Comparison of ENCODE assay signal across 15 cellular contexts in genomic region chr11:76424379-76424778, GRCh38. TPM values are rescaled to one million over a fixed set of nuclear protein-coding genes. Genes with fewer than 3 reads are reported as not detected.
A peak's percentile ranks its signal among the peaks of the same experiment; 100 is the strongest.
DNase-seq lines count a peak whose midpoint lies in the region; ATAC-seq and TF ChIP-seq lines count a peak whose summit lies in the region.
"Had no signal": no experiment of that assay in that cellular context is flagged by ENCODE, and none has a peak within 500 bp of the region (broad histone marks: within the 10 kb centered on the region; RNA-seq: fewer than 3 reads in every experiment).

No MANE protein-coding gene starts in this region.

- H3K4me1 Mint-ChIP-seq in activated naive CD4-positive, alpha-beta T cell treated with anti-CD3 and anti-CD28 coated beads, Interleukin-2, amount 10 ng/mL, durations not matched to agents 7 days and 5 days = peaks cover 6% of the 10 kb centered on the region
- H3K4me1 Mint-ChIP-seq in mesothelial cell of epicardium = peaks cover 6% of the 10 kb centered on the region

- ATAC-seq in activated naive CD4-positive, alpha-beta T cell treated with anti-CD3 and anti-CD28 coated beads, Interleukin-2, amount 50 U/mL, for 72 hours = peak; percentile 89 to 93
- peak; percentile 60 for ATAC-seq in GM21360 (IDR thresholded peaks at IDR 0.05; ENCODE audit: unreplicated experiment)
- ATAC-seq in HG03565 (IDR thresholded peaks at IDR 0.05; ENCODE audit: unreplicated experiment) = peak; percentile 59
- peak; percentile 64 for ATAC-seq in stimulated activated naive CD8-positive, alpha-beta T cell treated with anti-CD3 and anti-CD28 coated beads, Interleukin-15, Interleukin-2, amounts not matched to agents 100 U/mL and 50 U/mL, for 24 hours
- ATAC-seq: gastroesophageal sphincter, SK-N-SH treated with all-trans-retinoic acid at 6 μM for 48 hours had no signal

- no peaks in the 10 kb centered on the region for H3K4me1 ChIP-seq in right atrium auricular region
- H3K4me1 ChIP-seq: gastroesophageal sphincter had no signal

- no peak overlapping the region for H3K27ac Mint-ChIP-seq in activated naive CD4-positive, alpha-beta T cell treated with anti-CD3 and anti-CD28 coated beads, Interleukin-2, amount 50 U/mL, for 72 hours
- no peak overlapping the region for H3K27ac Mint-ChIP-seq in activated naive CD4-positive, alpha-beta T cell treated with anti-CD3 and anti-CD28 coated beads, Interleukin-2, amount 10 ng/mL, durations not matched to agents 7 days and 5 days
- no peak overlapping the region for H3K27ac Mint-ChIP-seq in mesothelial cell of epicardium

- H3K36me3 ChIP-seq in right atrium auricular region = no peaks in the 10 kb centered on the region
- H3K36me3 ChIP-seq: gastroesophageal sphincter, WERI-Rb-1 had no signal

- H3K4me3 Mint-ChIP-seq in activated naive CD4-positive, alpha-beta T cell treated with anti-CD3 and anti-CD28 coated beads, Interleukin-2, amount 10 ng/mL, durations not matched to agents 7 days and 5 days = no peak overlapping the region
- no peak overlapping the region for H3K4me3 Mint-ChIP-seq in mesothelial cell of epicardium

- peak in 1 of 2 donors; percentile 22 for DNase-seq in activated naive CD4-positive, alpha-beta T cell treated with anti-CD3 and anti-CD28 coated beads, Interleukin-2, amount 50 U/mL, for 72 hours (ENCODE audit: low spot score in 2 of 2)
- DNase-seq in activated naive CD4-positive, alpha-beta T cell treated with anti-CD3 and anti-CD28 coated beads, Interleukin-2, amount 10 ng/mL, durations not matched to agents 7 days and 5 days = no peak
- no peak for DNase-seq in stimulated activated naive CD8-positive, alpha-beta T cell treated with anti-CD3 and anti-CD28 coated beads, Interleukin-15, Interleukin-2, amounts not matched to agents 100 U/mL and 50 U/mL, for 24 hours
- DNase-seq in substantia nigra (lab: John Stamatoyannopoulos, UW) (no peak), mesothelial cell of epicardium (ENCODE audit: low spot score in 2 of 2, unreplicated experiment in 2 of 2) (no peak), right atrium auricular region (ENCODE audit: low spot score) (no peak)
- DNase-seq: DMS153; MV-4-11; stimulated activated CD8-positive, alpha-beta memory T cell treated with anti-CD3 and anti-CD28 coated beads, Interleukin-4, amount 100 ng/mL, for 48 hours; WERI-Rb-1 had no signal

- H3K27me3 Mint-ChIP-seq in activated naive CD4-positive, alpha-beta T cell treated with anti-CD3 and anti-CD28 coated beads, Interleukin-2, amount 10 ng/mL, durations not matched to agents 7 days and 5 days = peaks cover 24% of the 10 kb centered on the region
- H3K27me3 Mint-ChIP-seq in mesothelial cell of epicardium (ENCODE audit: low read depth) = no peaks in the 10 kb centered on the region

- TF ChIP-seq CTCF in mesothelial cell of epicardium (IDR thresholded peaks at IDR 0.05; ENCODE audit: unreplicated experiment) (no peak), right atrium auricular region (IDR thresholded peaks at IDR 0.05) (no peak)

- H3K36me3 Mint-ChIP-seq in activated naive CD4-positive, alpha-beta T cell treated with anti-CD3 and anti-CD28 coated beads, Interleukin-2, amount 50 U/mL, for 72 hours = no peaks in the 10 kb centered on the region
- no peaks in the 10 kb centered on the region for H3K36me3 Mint-ChIP-seq in activated naive CD4-positive, alpha-beta T cell treated with anti-CD3 and anti-CD28 coated beads, Interleukin-2, amount 10 ng/mL, durations not matched to agents 7 days and 5 days
- no peaks in the 10 kb centered on the region for H3K36me3 Mint-ChIP-seq in mesothelial cell of epicardium

- no peaks in the 10 kb centered on the region for H3K27me3 ChIP-seq in right atrium auricular region

- H3K9me3 ChIP-seq in right atrium auricular region = no peaks in the 10 kb centered on the region
- H3K9me3 ChIP-seq: gastroesophageal sphincter had no signal

- H3K9me3 Mint-ChIP-seq in activated naive CD4-positive, alpha-beta T cell treated with anti-CD3 and anti-CD28 coated beads, Interleukin-2, amount 50 U/mL, for 72 hours = no peaks in the 10 kb centered on the region
- no peaks in the 10 kb centered on the region for H3K9me3 Mint-ChIP-seq in activated naive CD4-positive, alpha-beta T cell treated with anti-CD3 and anti-CD28 coated beads, Interleukin-2, amount 10 ng/mL, durations not matched to agents 7 days and 5 days
- H3K9me3 Mint-ChIP-seq in mesothelial cell of epicardium = no peaks in the 10 kb centered on the region

- CTCF ChIA-PET in activated naive CD4-positive, alpha-beta T cell treated with anti-CD3 and anti-CD28 coated beads, Interleukin-2, amount 10 ng/mL, durations not matched to agents 7 days and 5 days (lab: Charles Lee) = no interaction called here

- no peak overlapping the region for H3K4me3 ChIP-seq in right atrium auricular region
- H3K4me3 ChIP-seq: gastroesophageal sphincter had no signal

- no peak overlapping the region for H3K27ac ChIP-seq in substantia nigra (ENCODE audit: low read depth, low read length, poor library complexity, severe bottlenecking)
- no peak overlapping the region for H3K27ac ChIP-seq in right atrium auricular region
- H3K27ac ChIP-seq: gastroesophageal sphincter, parathyroid adenoma, WERI-Rb-1 had no signal

RNA-seq across cellular contexts. Expression of gene EMSY, which starts 20.4 kb away (rescaled TPM):
- total RNA-seq in activated naive CD4-positive, alpha-beta T cell treated with anti-CD3 and anti-CD28 coated beads, Interleukin-2, amount 50 U/mL, for 72 hours = 10 to 100 TPM; 30.5 to 62.2 TPM
- 47.3 to 47.5 TPM (median 47.5 TPM) in 3 replicates for total RNA-seq in mesothelial cell of epicardium
- total RNA-seq in right atrium auricular region = 10 to 100 TPM; 31.4 to 35.9 TPM

RNA-seq across cellular contexts. Expression of gene GVQW3, which starts 43.3 kb away (rescaled TPM):
- total RNA-seq in activated naive CD4-positive, alpha-beta T cell treated with anti-CD3 and anti-CD28 coated beads, Interleukin-2, amount 50 U/mL, for 72 hours = 1 to 10 TPM; 1.0 to 3.9 TPM
- total RNA-seq in mesothelial cell of epicardium (10.0 to 11.4 TPM (median 11.2 TPM) in 3 replicates), right atrium auricular region (under 1 TPM; 0.89 to 0.90 TPM)

RNA-seq across cellular contexts. Expression of gene THAP12, which starts 43.4 kb away (rescaled TPM):
- 10 to 100 TPM; 27.7 to 36.0 TPM for total RNA-seq in activated naive CD4-positive, alpha-beta T cell treated with anti-CD3 and anti-CD28 coated beads, Interleukin-2, amount 50 U/mL, for 72 hours
- 58.4 to 61.7 TPM (median 60.3 TPM) in 3 replicates for total RNA-seq in mesothelial cell of epicardium
- 10 to 100 TPM; 15.1 to 16.2 TPM for total RNA-seq in right atrium auricular region
